ENCODE assay signal across 17 cellular contexts in genomic region chr16:47058295-47059086, GRCh38.
DNase-seq lines count a peak whose midpoint lies in the region; ATAC-seq and TF ChIP-seq lines count a peak whose summit lies in the region.
"Had no signal": no experiment of that assay in that cellular context is flagged by ENCODE, and none has a peak within 500 bp of the region (broad histone marks: within the 10 kb centered on the region; RNA-seq: fewer than 3 reads in every experiment).

No MANE protein-coding gene starts in this region.

- H3K79me2 ChIP-seq in hepatocyte = no peaks in the 10 kb centered on the region

- CTCF ChIA-PET in MCF 10A (lab: Yijun Ruan, JAX) = interaction anchor here (0.6 to 1.3 kb wide), 5 partner anchors 20 to 1031 kb away, joined by 3 to 8 read pairs (median 4); no protein-coding TSS in a partner anchor

- H2AFZ ChIP-seq in hepatocyte = no peak overlapping the region

- no peaks in the 10 kb centered on the region for H3K9me2 ChIP-seq in hepatocyte (replicated peaks; ENCODE audit: insufficient read depth)

- H3K27me3 ChIP-seq in breast epithelium (no peaks in the 10 kb centered on the region), hepatocyte (no peaks in the 10 kb centered on the region), upper lobe of right lung (no peaks in the 10 kb centered on the region)
- H3K27me3 ChIP-seq: MG63, neutrophil had no signal

- TF ChIP-seq POLR2A in breast epithelium (IDR thresholded peaks at IDR 0.05) = no peak

- no peaks in the 10 kb centered on the region for H3K4me1 ChIP-seq in breast epithelium
- H3K4me1 ChIP-seq in hepatocyte (ENCODE audit: insufficient read depth) = no peaks in the 10 kb centered on the region
- H3K4me1 ChIP-seq in upper lobe of right lung = no peaks in the 10 kb centered on the region

- no peak for ATAC-seq in upper lobe of right lung
- ATAC-seq in GM19455 (IDR thresholded peaks at IDR 0.05; ENCODE audit: unreplicated experiment) = no peak
- ATAC-seq: activated T-cell treated with anti-CD3 and anti-CD28 coated beads, Interleukin-2, amount 50 U/mL, for 4 hours; Panc1 had no signal

- no peaks in the 10 kb centered on the region for H4K20me1 ChIP-seq in hepatocyte (ENCODE audit: insufficient read depth, poor library complexity, severe bottlenecking)

- 91% methylated on average over 14 of the region's 14 CpGs for WGBS in hepatocyte (ENCODE audit: low lambda C conversion rate, missing lambda C conversion rate)

- H3K36me3 Mint-ChIP-seq in MCF 10A (ENCODE audit: insufficient read depth, unreplicated experiment) = no peaks in the 10 kb centered on the region
- H3K36me3 Mint-ChIP-seq in activated T-helper 1 cell treated with anti-CD3 and anti-CD28 coated beads, Interleukin-12 subunit alpha, Interleukin-12 subunit beta, Interleukin-2, Interleukin-4 antibody, amounts not matched to agents 30 ng/mL and 10 ng/mL and 1 ng/mL, durations not matched to agents 14 hours and 24 hours and 36 hours (ENCODE audit: low read depth) = no peaks in the 10 kb centered on the region

- H3K27me3 Mint-ChIP-seq in MCF 10A (ENCODE audit: insufficient read depth, unreplicated experiment) = no peaks in the 10 kb centered on the region
- no peaks in the 10 kb centered on the region for H3K27me3 Mint-ChIP-seq in activated T-helper 1 cell treated with anti-CD3 and anti-CD28 coated beads, Interleukin-12 subunit alpha, Interleukin-12 subunit beta, Interleukin-2, Interleukin-4 antibody, amounts not matched to agents 30 ng/mL and 10 ng/mL and 1 ng/mL, durations not matched to agents 14 hours and 24 hours and 36 hours (ENCODE audit: insufficient read depth)

- no TSS peak for BruUV-seq in MCF 10A (replicated peaks; lab: Mats Ljungman, UMichigan)

- H3K27ac Mint-ChIP-seq in MCF 10A (ENCODE audit: low read depth, unreplicated experiment) = no peak overlapping the region
- H3K27ac Mint-ChIP-seq in activated T-helper 1 cell treated with anti-CD3 and anti-CD28 coated beads, Interleukin-12 subunit alpha, Interleukin-12 subunit beta, Interleukin-2, Interleukin-4 antibody, amounts not matched to agents 30 ng/mL and 10 ng/mL and 1 ng/mL, durations not matched to agents 14 hours and 24 hours and 36 hours = no peak overlapping the region

- intact Hi-C loops in MCF 10A (cut with micrococcal nuclease) = no loop called here
- intact Hi-C loops in breast epithelium (cut with DNase I; ENCODE audit: low total_unique reads) = no loop called here
- intact Hi-C loops in upper lobe of right lung (cut with DNase I) = no loop called here
- intact Hi-C loops in activated T-helper 1 cell treated with anti-CD3 and anti-CD28 coated beads, Interleukin-12 subunit alpha, Interleukin-12 subunit beta, Interleukin-2, Interleukin-4 antibody, amounts not matched to agents 30 ng/mL and 10 ng/mL and 1 ng/mL, durations not matched to agents 14 hours and 24 hours and 36 hours (cut with micrococcal nuclease) = no loop called here

- POLR2A ChIA-PET in MCF 10A (lab: Yijun Ruan, JAX) = no interaction called here

- H3K27ac ChIP-seq in breast epithelium = no peak overlapping the region
- H3K27ac ChIP-seq in hepatocyte = no peak overlapping the region
- H3K27ac ChIP-seq in upper lobe of right lung = no peak overlapping the region
- H3K27ac ChIP-seq: neutrophil, thoracic aorta had no signal

- no peak overlapping the region for H3K4me2 ChIP-seq in hepatocyte

- H3K4me3 Mint-ChIP-seq in MCF 10A (ENCODE audit: unreplicated experiment) = no peak overlapping the region
- no peak overlapping the region for H3K4me3 Mint-ChIP-seq in activated T-helper 1 cell treated with anti-CD3 and anti-CD28 coated beads, Interleukin-12 subunit alpha, Interleukin-12 subunit beta, Interleukin-2, Interleukin-4 antibody, amounts not matched to agents 30 ng/mL and 10 ng/mL and 1 ng/mL, durations not matched to agents 14 hours and 24 hours and 36 hours
- H3K4me3 Mint-ChIP-seq: activated T-cell treated with anti-CD3 and anti-CD28 coated beads, Interleukin-2, amount 50 U/mL, for 4 hours had no signal

- no peak overlapping the region for H3K4me3 ChIP-seq in breast epithelium
- no peak overlapping the region for H3K4me3 ChIP-seq in hepatocyte
- no peak overlapping the region for H3K4me3 ChIP-seq in upper lobe of right lung
- H3K4me3 ChIP-seq: MG63, thoracic aorta had no signal

- no peak for TF ChIP-seq CTCF in MCF 10A (IDR thresholded peaks at IDR 0.05; ENCODE audit: unreplicated experiment)
- TF ChIP-seq CTCF in breast epithelium (IDR thresholded peaks at IDR 0.05) = no peak
- no peak for TF ChIP-seq CTCF in hepatocyte (IDR thresholded peaks at IDR 0.05; ENCODE audit: poor library complexity)
- TF ChIP-seq CTCF in upper lobe of right lung (IDR thresholded peaks at IDR 0.05) = no peak

- DNase-seq in MCF 10A (ENCODE audit: unreplicated experiment) = peak; percentile 10
- no peak for DNase-seq in breast epithelium (ENCODE audit: low spot score in 2 of 2)
- DNase-seq in RPMI7951 (ENCODE audit: low read depth) = peak; percentile 24
- DNase-seq in hepatocyte (ENCODE audit: low spot score) = peak; percentile 28
- DNase-seq in upper lobe of right lung = peak; percentile 15
- DNase-seq in activated T-helper 1 cell treated with anti-CD3 and anti-CD28 coated beads, Interleukin-12 subunit alpha, Interleukin-12 subunit beta, Interleukin-2, Interleukin-4 antibody, amounts not matched to agents 30 ng/mL and 10 ng/mL and 1 ng/mL, durations not matched to agents 14 hours and 24 hours and 36 hours (ENCODE audit: low spot score) = no peak
- DNase-seq in SKM-1 treated with dmso at 0.1 percent for 144 hours (lab: John Stamatoyannopoulos, UW; ENCODE audit: unreplicated experiment) = no peak
- DNase-seq: activated CD4-positive, alpha-beta T cell treated with anti-CD3 and anti-CD28 coated beads for 48 hours; activated T-cell treated with anti-CD3 and anti-CD28 coated beads, Interleukin-2, amount 50 U/mL, for 4 hours; amygdala; mesenchymal stem cell; MG63; stimulated activated CD4-positive, alpha-beta T cell treated with anti-CD3 and anti-CD28 coated beads, Interleukin-15, amount 100 ng/mL, for 24 hours had no signal

- H3K36me3 ChIP-seq in breast epithelium (no peaks in the 10 kb centered on the region), hepatocyte (replicated peaks; ENCODE audit: insufficient read depth, low read depth) (no peaks in the 10 kb centered on the region), upper lobe of right lung (no peaks in the 10 kb centered on the region)
- H3K36me3 ChIP-seq: MG63, neutrophil, thoracic aorta had no signal

- no peaks in the 10 kb centered on the region for H3K9me3 ChIP-seq in breast epithelium
- H3K9me3 ChIP-seq in hepatocyte (ENCODE audit: low read depth) = no peaks in the 10 kb centered on the region
- no peaks in the 10 kb centered on the region for H3K9me3 ChIP-seq in upper lobe of right lung
- H3K9me3 ChIP-seq: MG63, neutrophil, thoracic aorta had no signal

- H3K4me1 Mint-ChIP-seq in MCF 10A (ENCODE audit: insufficient read depth, unreplicated experiment) = no peaks in the 10 kb centered on the region
- H3K4me1 Mint-ChIP-seq in activated T-helper 1 cell treated with anti-CD3 and anti-CD28 coated beads, Interleukin-12 subunit alpha, Interleukin-12 subunit beta, Interleukin-2, Interleukin-4 antibody, amounts not matched to agents 30 ng/mL and 10 ng/mL and 1 ng/mL, durations not matched to agents 14 hours and 24 hours and 36 hours (ENCODE audit: low read depth) = no peaks in the 10 kb centered on the region

- H3K9me3 Mint-ChIP-seq in MCF 10A (ENCODE audit: unreplicated experiment) = no peaks in the 10 kb centered on the region
- H3K9me3 Mint-ChIP-seq in activated T-helper 1 cell treated with anti-CD3 and anti-CD28 coated beads, Interleukin-12 subunit alpha, Interleukin-12 subunit beta, Interleukin-2, Interleukin-4 antibody, amounts not matched to agents 30 ng/mL and 10 ng/mL and 1 ng/mL, durations not matched to agents 14 hours and 24 hours and 36 hours = peaks cover 2% of the 10 kb centered on the region

Comparison
In these comparisons a context has a peak if more than half of its experiments do, and no peak if none do; other contexts are left out.
1. DNase-seq: peak in MCF 10A (single experiment), RPMI7951 (single experiment), hepatocyte (single experiment) and upper lobe of right lung (single experiment); none in breast epithelium (0 of 2), activated T-helper 1 cell treated with anti-CD3 and anti-CD28 coated beads, Interleukin-12 subunit alpha, Interleukin-12 subunit beta, Interleukin-2, Interleukin-4 antibody, amounts not matched to agents 30 ng/mL and 10 ng/mL and 1 ng/mL, durations not matched to agents 14 hours and 24 hours and 36 hours (single experiment) and SKM-1 treated with dmso at 0.1 percent for 144 hours (single experiment).